ENCODE assay signal across 14 cellular contexts in genomic region chr10:6165221-6165725, GRCh38. TPM values are rescaled to one million over a fixed set of nuclear protein-coding genes. Genes with fewer than 3 reads are reported as not detected.
DNase-seq lines count a peak whose midpoint lies in the region; ATAC-seq and TF ChIP-seq lines count a peak whose summit lies in the region.
"Had no signal": no experiment of that assay in that cellular context is flagged by ENCODE, and none has a peak within 500 bp of the region (broad histone marks: within the 10 kb centered on the region; RNA-seq: fewer than 3 reads in every experiment).

No MANE protein-coding gene starts in this region.

- H3K27ac ChIP-seq in OCI-LY7 (ENCODE audit: low read depth, low read length, poor library complexity, severe bottlenecking) (no peak overlapping the region), skeletal muscle tissue (ENCODE audit: low read depth, low read length) (peak overlapping the region; percentile 100)

- H3K9me3 Mint-ChIP-seq in activated CD4-positive, alpha-beta T cell treated with anti-CD3 and anti-CD28 coated beads for 36 hours (ENCODE audit: low read depth): no peaks in the 10 kb centered on the region

- H3K4me1 ChIP-seq in OCI-LY7 (ENCODE audit: insufficient read depth, low read length, poor library complexity, severe bottlenecking): peaks cover 27% of the 10 kb centered on the region
- H3K4me1 ChIP-seq in skeletal muscle tissue (ENCODE audit: control insufficient read depth in 3 of 3, insufficient read depth in 3 of 3, low read length in 3 of 3): peaks cover 23 to 52% (median 38%) of the 10 kb centered on the region in 3 donors

- peak overlapping the region; percentile 95 for H3K27ac Mint-ChIP-seq in activated CD4-positive, alpha-beta T cell treated with anti-CD3 and anti-CD28 coated beads for 36 hours

- BruUV-seq in OCI-LY7 (replicated peaks; lab: Mats Ljungman, UMichigan): no TSS peak

- TF ChIP-seq CTCF in OCI-LY7 (conservative IDR thresholded peaks at IDR 0.05; ENCODE audit: low read length): no peak
- TF ChIP-seq CTCF in epithelial cell of esophagus (IDR thresholded peaks at IDR 0.05; ENCODE audit: insufficient read depth, low read depth, low read length, missing control alignments): no peak

- H3K27me3 Mint-ChIP-seq in activated CD4-positive, alpha-beta T cell treated with anti-CD3 and anti-CD28 coated beads for 36 hours: no peaks in the 10 kb centered on the region

- H3K9ac ChIP-seq in skeletal muscle tissue (ENCODE audit: low read depth in 1 of 3, low read length in 3 of 3): peak overlapping the region in 2 of 3 donors; percentile 26 to 99

- H3K27me3 ChIP-seq in skeletal muscle tissue (ENCODE audit: control insufficient read depth in 3 of 3, insufficient read depth in 3 of 3, low read length in 3 of 3): no peaks in the 10 kb centered on the region
- H3K27me3 ChIP-seq: testis had no signal

- intact Hi-C loops in activated CD4-positive, alpha-beta T cell treated with anti-CD3 and anti-CD28 coated beads for 36 hours (cut with DNase I, micrococcal nuclease): loop anchor here in 1 of 2 experiments (10.0 kb wide), 1 partner anchor 480 kb away; the partner anchor contains the start of gene TASOR2
- intact Hi-C loops in OCI-LY7 (cut with micrococcal nuclease; ENCODE audit: unreplicated experiment): no loop called here

- H3K9me2 ChIP-seq in OCI-LY7 (ENCODE audit: insufficient read depth, low read length): no peaks in the 10 kb centered on the region

- H3K4me3 ChIP-seq in OCI-LY7 (ENCODE audit: low read depth, low read length, poor library complexity, severe bottlenecking) (peak overlapping the region; percentile 99), epithelial cell of esophagus (ENCODE audit: low read length) (no peak overlapping the region), skeletal muscle tissue (ENCODE audit: low read length in 3 of 3) (peak overlapping the region in 2 of 3 donors; percentile 88 to 89)

- peak overlapping the region; percentile 78 for H3K4me2 ChIP-seq in OCI-LY7 (ENCODE audit: low read length)

- POLR2A ChIA-PET in activated CD4-positive, alpha-beta T cell treated with anti-CD3 and anti-CD28 coated beads for 36 hours (lab: Charles Lee): interaction anchor here (0.6 to 0.9 kb wide), 2 partner anchors 20 to 37 kb away, joined by 3 to 4 read pairs; partner anchors contain the start of gene PFKFB3
- POLR2A ChIA-PET in OCI-LY7 (lab: Charles Lee): no interaction called here

- H2AFZ ChIP-seq in OCI-LY7 (ENCODE audit: low read length): no peak overlapping the region

- peak overlapping the region; percentile 92 for H3K4me3 Mint-ChIP-seq in activated CD4-positive, alpha-beta T cell treated with anti-CD3 and anti-CD28 coated beads for 36 hours

- H3K79me2 ChIP-seq in OCI-LY7 (ENCODE audit: insufficient read depth, low read depth, low read length): peaks cover 58% of the 10 kb centered on the region

- no peak for ATAC-seq in activated CD4-positive, alpha-beta T cell treated with anti-CD3 and anti-CD28 coated beads for 36 hours

- CTCF ChIA-PET in activated CD4-positive, alpha-beta T cell treated with anti-CD3 and anti-CD28 coated beads for 36 hours (lab: Charles Lee): interaction anchor here (1.0 kb wide), 1 partner anchor 13 kb away, joined by 3 read pairs; no protein-coding TSS in a partner anchor
- CTCF ChIA-PET in OCI-LY7 (lab: Charles Lee; ENCODE audit: unreplicated experiment): no interaction called here

- H3K36me3 ChIP-seq in OCI-LY7 (ENCODE audit: insufficient read depth, low read length) (peaks cover 34% of the 10 kb centered on the region), skeletal muscle tissue (ENCODE audit: control insufficient read depth in 3 of 3, insufficient read depth in 3 of 3, low read length in 3 of 3) (peaks cover 0 to 3% (median 2%) of the 10 kb centered on the region in 3 donors)

- H4K20me1 ChIP-seq in OCI-LY7 (ENCODE audit: insufficient read depth, low read length): peaks cover 16% of the 10 kb centered on the region; the same call in 1 of the 2 replicates

- H3K9me3 ChIP-seq in OCI-LY7 (ENCODE audit: low read length): no peaks in the 10 kb centered on the region
- H3K9me3 ChIP-seq in skeletal muscle tissue (ENCODE audit: control insufficient read depth in 3 of 3, low read length in 3 of 3): no peaks in the 10 kb centered on the region
- H3K9me3 ChIP-seq: testis had no signal

- H3K4me1 Mint-ChIP-seq in activated CD4-positive, alpha-beta T cell treated with anti-CD3 and anti-CD28 coated beads for 36 hours: peaks cover 76% of the 10 kb centered on the region

- H3K36me3 Mint-ChIP-seq in activated CD4-positive, alpha-beta T cell treated with anti-CD3 and anti-CD28 coated beads for 36 hours (ENCODE audit: low read depth): peaks cover 46% of the 10 kb centered on the region

- DNase-seq in activated CD4-positive, alpha-beta T cell treated with anti-CD3 and anti-CD28 coated beads for 36 hours: no peak
- no peak for DNase-seq in activated CD4-positive, alpha-beta T cell treated with anti-CD3 and anti-CD28 coated beads for 48 hours
- DNase-seq in OCI-LY7 (ENCODE audit: low spot score): no peak
- DNase-seq in epithelial cell of esophagus (ENCODE audit: low read depth): peak; percentile 68
- no peak for DNase-seq in OCI-M2 (lab: John Stamatoyannopoulos, UW; ENCODE audit: unreplicated experiment)
- no peak for DNase-seq in SKM-1 treated with dmso at 0.1 percent for 144 hours (lab: John Stamatoyannopoulos, UW; ENCODE audit: unreplicated experiment)
- no peak for DNase-seq in kidney glomerular epithelial cell (lab: John Stamatoyannopoulos, UW)
- DNase-seq: activated CD4-positive, alpha-beta T cell treated with anti-CD3 and anti-CD28 coated beads, Interleukin-2, amount 50 U/mL, for 4 hours; cerebellar nuclear complex; midbrain; NCI-H1930; SHP77 treated with DMSO at 0.1 percent for 48 hours had no signal

RNA-seq across cellular contexts. Expression of gene PFKFB3, which starts 37.5 kb away (rescaled TPM):
- 100 to 1,000 TPM; 133 to 183 TPM for total RNA-seq in activated CD4-positive, alpha-beta T cell treated with anti-CD3 and anti-CD28 coated beads for 36 hours
- total RNA-seq in OCI-LY7 (2014; rRNA removed; shearing (Covaris generic)): 29.0 and 33.7 TPM in 2 replicates
- 36.7 and 50.7 TPM in 2 replicates for total RNA-seq in OCI-LY7 (2022)
- 9.9 TPM for total RNA-seq in skeletal muscle tissue
